In genomic region chr2:70806620-70807019, GRCh38 we compare ENCODE assay signal across 23 cellular contexts. TPM values are rescaled to one million over a fixed set of nuclear protein-coding genes. Genes with fewer than 3 reads are reported as not detected.
"Had no signal": no experiment of that assay in that cellular context is flagged by ENCODE, and none has a peak within 500 bp of the region (broad histone marks: within the 10 kb centered on the region; RNA-seq: fewer than 3 reads in every experiment).

No MANE protein-coding gene starts in this region.

- H3K9me3 ChIP-seq: SJCRH30 had no signal

- H3K4me3 ChIP-seq: SJCRH30 had no signal

- H3K4me1 ChIP-seq: SJCRH30 had no signal

- H3K27ac ChIP-seq: RWPE1, SJCRH30 had no signal

- ATAC-seq: Panc1, PC-3, SK-N-SH treated with all-trans-retinoic acid at 6 μM for 48 hours had no signal

- DNase-seq: KBM-7; MV-4-11; NCI-H1048; NCI-H1694 treated with DMSO at 0.1 percent for 48 hours; NCI-H1930; NCI-H2081; NCI-H226; NCI-H446; NCI-H69; NCI-H774; NK-92 treated with Interleukin-12 subunit alpha and Interleukin-12 subunit beta, amount 100 ng/mL, for 24 hours; PC-3; SHP77 treated with DMSO at 0.1 percent for 48 hours; SJCRH30; T-helper 1 cell had no signal

- H3K36me3 ChIP-seq: SJCRH30 had no signal

RNA-seq across cellular contexts. Expression of gene CLEC4F, which starts 13.8 kb away (rescaled TPM):
- total RNA-seq: HT1080, LHCN-M2, MCF 10A, OCI-LY7, PC-3, SJCRH30 had no signal
- polyA plus RNA-seq: IgD-negative memory B cell had no signal

RNA-seq across cellular contexts. Expression of gene FIGLA, which starts 16.2 kb away (rescaled TPM):
- total RNA-seq: HT1080, LHCN-M2, MCF 10A, OCI-LY7, PC-3, SJCRH30 had no signal
- polyA plus RNA-seq: IgD-negative memory B cell had no signal

RNA-seq across cellular contexts. Expression of gene CD207, which starts 29.0 kb away (rescaled TPM):
- total RNA-seq: HT1080, LHCN-M2, MCF 10A, OCI-LY7, PC-3, SJCRH30 had no signal
- polyA plus RNA-seq: IgD-negative memory B cell had no signal

RNA-seq across cellular contexts. Expression of gene ADD2, which starts 38.6 kb away (rescaled TPM):
- total RNA-seq: LHCN-M2, OCI-LY7 had no signal
